ENCODE assay signal across 8 cellular contexts in genomic region chr5:160399402-160400353, GRCh38. TPM values are rescaled to one million over a fixed set of nuclear protein-coding genes. Genes with fewer than 3 reads are reported as not detected.
DNase-seq lines count a peak whose midpoint lies in the region; ATAC-seq and TF ChIP-seq lines count a peak whose summit lies in the region.

Gene FAM200C, minus strand, starts transcription at chr5:160400054. Its CDS starts 4,564 bp downstream, at chr5:160395490.

- no peaks in the 10 kb centered on the region for H3K9me3 Mint-ChIP-seq in GM23338
- H3K9me3 Mint-ChIP-seq in activated T-helper 1 cell treated with anti-CD3 and anti-CD28 coated beads, Interleukin-12 subunit alpha, Interleukin-12 subunit beta, Interleukin-2, Interleukin-4 antibody, amounts not matched to agents 30 ng/mL and 10 ng/mL and 1 ng/mL, durations not matched to agents 14 hours and 24 hours and 36 hours = no peaks in the 10 kb centered on the region
- no peaks in the 10 kb centered on the region for H3K9me3 Mint-ChIP-seq in naive thymus-derived CD4-positive, alpha-beta T cell
- no peaks in the 10 kb centered on the region for H3K9me3 Mint-ChIP-seq in stimulated activated memory B cell treated with anti-CD40 and anti-IgM and Interleukin-4, amounts not matched to agents 10 μg/mL and 1 μg/mL and 100 μg/mL, for 72 hours

- H3K9me2 ChIP-seq in GM23338 (ENCODE audit: insufficient read depth) = no peaks in the 10 kb centered on the region
- no peaks in the 10 kb centered on the region for H3K9me2 ChIP-seq in Karpas-422 (replicated peaks; ENCODE audit: insufficient read depth, low read length)

- H3K4me1 ChIP-seq in GM23338 (ENCODE audit: insufficient read depth) (peaks cover 8% of the 10 kb centered on the region), Karpas-422 (ENCODE audit: low read length) (peaks cover 14% of the 10 kb centered on the region), Peyer's patch (peaks cover 0 to 18% (median 4%) of the 10 kb centered on the region in 4 donors)
- H3K4me1 ChIP-seq in naive thymus-derived CD4-positive, alpha-beta T cell (ENCODE audit: control insufficient read depth in 2 of 2, insufficient read depth in 2 of 2, low read length in 2 of 2) = peaks cover 4 to 7% of the 10 kb centered on the region in 2 donors

- peak within 1 kb of the TSS; percentile 86 for H3K4me2 ChIP-seq in GM23338
- H3K4me2 ChIP-seq in Karpas-422 (ENCODE audit: low read depth, low read length, poor library complexity, severe bottlenecking) = peak within 1 kb of the TSS; percentile 90

- H4K20me1 ChIP-seq in GM23338 (replicated peaks; ENCODE audit: insufficient read depth) (no peaks in the 10 kb centered on the region), Karpas-422 (ENCODE audit: insufficient read depth, low read depth, low read length) (no peaks in the 10 kb centered on the region)

- CTCF ChIA-PET in naive thymus-derived CD4-positive, alpha-beta T cell (lab: Charles Lee) = interaction anchor here (0.7 kb wide), 1 partner anchor 19 kb away, joined by 3 read pairs; the partner anchor contains the start of gene SLU7

- TF ChIP-seq POLR2A in Peyer's patch (IDR thresholded peaks at IDR 0.05) = peak; percentile 83 to 84

- peak within 1 kb of the TSS; percentile 80 for H3K9ac ChIP-seq in Karpas-422 (ENCODE audit: low read length)

- intact Hi-C loops in activated T-helper 1 cell treated with anti-CD3 and anti-CD28 coated beads, Interleukin-12 subunit alpha, Interleukin-12 subunit beta, Interleukin-2, Interleukin-4 antibody, amounts not matched to agents 30 ng/mL and 10 ng/mL and 1 ng/mL, durations not matched to agents 14 hours and 24 hours and 36 hours (cut with micrococcal nuclease) = loop anchor here (1.0 to 2.0 kb wide), 2 partner anchors 20 to 281 kb away; partner anchors contain the start of genes PWWP2A and SLU7
- intact Hi-C loops in naive thymus-derived CD4-positive, alpha-beta T cell (cut with micrococcal nuclease) = loop anchor here (1.0 to 5.0 kb wide), 3 partner anchors 20 to 282 kb away; partner anchors contain the start of genes SLU7 (in 2 of the 2) and PWWP2A (in 1 of the 2)

- POLR2A ChIA-PET in naive thymus-derived CD4-positive, alpha-beta T cell (lab: Charles Lee) = interaction anchor here (0.6 to 1.0 kb wide), 3 partner anchors 16 to 424 kb away, joined by 3 to 8 read pairs (median 3); partner anchors contain the start of gene SLU7

- ATAC-seq in GM23338 = peak; percentile 97
- peak; percentile 78 for ATAC-seq in naive thymus-derived CD4-positive, alpha-beta T cell
- ATAC-seq in stimulated activated memory B cell treated with anti-CD40 and anti-IgM and Interleukin-4, amounts not matched to agents 10 μg/mL and 1 μg/mL and 100 μg/mL, for 72 hours = peak; percentile 83

- peak within 1 kb of the TSS; percentile 69 for H3K4me3 ChIP-seq in GM23338
- peak within 1 kb of the TSS; percentile 72 for H3K4me3 ChIP-seq in Karpas-422 (ENCODE audit: low read length)
- H3K4me3 ChIP-seq in Peyer's patch = peak within 1 kb of the TSS; percentile 59 to 90 (median 68)
- peak within 1 kb of the TSS; percentile 73 for H3K4me3 ChIP-seq in naive thymus-derived CD4-positive, alpha-beta T cell (ENCODE audit: low read length)

- DNase-seq in Daoy (ENCODE audit: low read depth) = peak; percentile 97
- DNase-seq in GM23338 (ENCODE audit: low spot score) = peak; percentile 96
- peak; percentile 90 for DNase-seq in Karpas-422
- DNase-seq in Peyer's patch = peak; percentile 68 to 92 (median 91)
- peak; percentile 74 for DNase-seq in activated T-helper 1 cell treated with anti-CD3 and anti-CD28 coated beads, Interleukin-12 subunit alpha, Interleukin-12 subunit beta, Interleukin-2, Interleukin-4 antibody, amounts not matched to agents 30 ng/mL and 10 ng/mL and 1 ng/mL, durations not matched to agents 14 hours and 24 hours and 36 hours (ENCODE audit: low spot score)
- DNase-seq in fibroblast of gingiva (ENCODE audit: low read depth) = peak; percentile 91
- peak; percentile 32 to 82 (median 40) for DNase-seq in naive thymus-derived CD4-positive, alpha-beta T cell

- H3K36me3 ChIP-seq in GM23338 (ENCODE audit: insufficient read depth) (peaks cover 5% of the 10 kb centered on the region), Karpas-422 (ENCODE audit: insufficient read depth, low read length) (peaks cover 16% of the 10 kb centered on the region; the same call in 1 of the 2 replicates), Peyer's patch (peaks cover 0 to 33% (median 0%) of the 10 kb centered on the region in 3 donors)
- peaks cover 4 to 27% (median 18%) of the 10 kb centered on the region in 3 experiments for H3K36me3 ChIP-seq in naive thymus-derived CD4-positive, alpha-beta T cell (ENCODE audit: control insufficient read depth in 2 of 3, insufficient read depth in 3 of 3, low read length in 3 of 3)

- peak within 1 kb of the TSS; percentile 95 for H3K27ac Mint-ChIP-seq in GM23338
- peak within 1 kb of the TSS; percentile 84 for H3K27ac Mint-ChIP-seq in activated T-helper 1 cell treated with anti-CD3 and anti-CD28 coated beads, Interleukin-12 subunit alpha, Interleukin-12 subunit beta, Interleukin-2, Interleukin-4 antibody, amounts not matched to agents 30 ng/mL and 10 ng/mL and 1 ng/mL, durations not matched to agents 14 hours and 24 hours and 36 hours
- peak within 1 kb of the TSS; percentile 65 to 88 (median 82) for H3K27ac Mint-ChIP-seq in naive thymus-derived CD4-positive, alpha-beta T cell
- H3K27ac Mint-ChIP-seq in stimulated activated memory B cell treated with anti-CD40 and anti-IgM and Interleukin-4, amounts not matched to agents 10 μg/mL and 1 μg/mL and 100 μg/mL, for 72 hours = peak within 1 kb of the TSS; percentile 91

- peaks cover 4% of the 10 kb centered on the region for H3K27me3 Mint-ChIP-seq in GM23338 (ENCODE audit: insufficient read depth, low read depth, poor library complexity)
- H3K27me3 Mint-ChIP-seq in activated T-helper 1 cell treated with anti-CD3 and anti-CD28 coated beads, Interleukin-12 subunit alpha, Interleukin-12 subunit beta, Interleukin-2, Interleukin-4 antibody, amounts not matched to agents 30 ng/mL and 10 ng/mL and 1 ng/mL, durations not matched to agents 14 hours and 24 hours and 36 hours (ENCODE audit: insufficient read depth) = no peaks in the 10 kb centered on the region
- H3K27me3 Mint-ChIP-seq in naive thymus-derived CD4-positive, alpha-beta T cell = no peaks in the 10 kb centered on the region
- no peaks in the 10 kb centered on the region for H3K27me3 Mint-ChIP-seq in stimulated activated memory B cell treated with anti-CD40 and anti-IgM and Interleukin-4, amounts not matched to agents 10 μg/mL and 1 μg/mL and 100 μg/mL, for 72 hours

- H3K79me2 ChIP-seq in GM23338 (replicated peaks; ENCODE audit: insufficient read depth) (peaks cover 18% of the 10 kb centered on the region), Karpas-422 (ENCODE audit: low read length) (no peaks in the 10 kb centered on the region)

- no peaks in the 10 kb centered on the region for H3K27me3 ChIP-seq in GM23338 (ENCODE audit: insufficient read depth)
- H3K27me3 ChIP-seq in Karpas-422 (ENCODE audit: low read length) = no peaks in the 10 kb centered on the region
- H3K27me3 ChIP-seq in Peyer's patch = no peaks in the 10 kb centered on the region
- no peaks in the 10 kb centered on the region for H3K27me3 ChIP-seq in naive thymus-derived CD4-positive, alpha-beta T cell (ENCODE audit: control insufficient read depth in 2 of 2, insufficient read depth in 2 of 2, low read length in 2 of 2)

- peaks cover 11% of the 10 kb centered on the region; the same call in 2 of the 3 replicates for H3K4me1 Mint-ChIP-seq in GM23338
- peaks cover 18% of the 10 kb centered on the region for H3K4me1 Mint-ChIP-seq in activated T-helper 1 cell treated with anti-CD3 and anti-CD28 coated beads, Interleukin-12 subunit alpha, Interleukin-12 subunit beta, Interleukin-2, Interleukin-4 antibody, amounts not matched to agents 30 ng/mL and 10 ng/mL and 1 ng/mL, durations not matched to agents 14 hours and 24 hours and 36 hours (ENCODE audit: low read depth)
- H3K4me1 Mint-ChIP-seq in naive thymus-derived CD4-positive, alpha-beta T cell = peaks cover 8 to 23% (median 20%) of the 10 kb centered on the region in 7 donors
- H3K4me1 Mint-ChIP-seq in stimulated activated memory B cell treated with anti-CD40 and anti-IgM and Interleukin-4, amounts not matched to agents 10 μg/mL and 1 μg/mL and 100 μg/mL, for 72 hours = peaks cover 15% of the 10 kb centered on the region

- peak within 1 kb of the TSS; percentile 84 for H3K4me3 Mint-ChIP-seq in GM23338
- H3K4me3 Mint-ChIP-seq in activated T-helper 1 cell treated with anti-CD3 and anti-CD28 coated beads, Interleukin-12 subunit alpha, Interleukin-12 subunit beta, Interleukin-2, Interleukin-4 antibody, amounts not matched to agents 30 ng/mL and 10 ng/mL and 1 ng/mL, durations not matched to agents 14 hours and 24 hours and 36 hours = peak within 1 kb of the TSS; percentile 87
- H3K4me3 Mint-ChIP-seq in naive thymus-derived CD4-positive, alpha-beta T cell = peak within 1 kb of the TSS; percentile 86 to 94 (median 92)
- H3K4me3 Mint-ChIP-seq in stimulated activated memory B cell treated with anti-CD40 and anti-IgM and Interleukin-4, amounts not matched to agents 10 μg/mL and 1 μg/mL and 100 μg/mL, for 72 hours = peak within 1 kb of the TSS; percentile 80

- no peak for TF ChIP-seq CTCF in GM23338 (conservative IDR thresholded peaks at IDR 0.05; ENCODE audit: low read depth in 2 of 2)
- TF ChIP-seq CTCF in Peyer's patch (IDR thresholded peaks at IDR 0.05) = no peak

- H3K36me3 Mint-ChIP-seq in GM23338 (ENCODE audit: low read depth) = peaks cover 20% of the 10 kb centered on the region; the same call in 2 of the 3 replicates
- H3K36me3 Mint-ChIP-seq in activated T-helper 1 cell treated with anti-CD3 and anti-CD28 coated beads, Interleukin-12 subunit alpha, Interleukin-12 subunit beta, Interleukin-2, Interleukin-4 antibody, amounts not matched to agents 30 ng/mL and 10 ng/mL and 1 ng/mL, durations not matched to agents 14 hours and 24 hours and 36 hours (ENCODE audit: low read depth) = peaks cover 18% of the 10 kb centered on the region
- H3K36me3 Mint-ChIP-seq in naive thymus-derived CD4-positive, alpha-beta T cell = peaks cover 4 to 18% (median 15%) of the 10 kb centered on the region in 5 donors
- H3K36me3 Mint-ChIP-seq in stimulated activated memory B cell treated with anti-CD40 and anti-IgM and Interleukin-4, amounts not matched to agents 10 μg/mL and 1 μg/mL and 100 μg/mL, for 72 hours = peaks cover 26% of the 10 kb centered on the region

- H3K27ac ChIP-seq in GM23338 (ENCODE audit: low read depth) = peak within 1 kb of the TSS; percentile 86
- no peak within 1 kb of the TSS for H3K27ac ChIP-seq in Karpas-422 (ENCODE audit: low read length)
- peak within 1 kb of the TSS; percentile 68 to 92 (median 82) for H3K27ac ChIP-seq in Peyer's patch
- peak within 1 kb of the TSS; percentile 67 for H3K27ac ChIP-seq in naive thymus-derived CD4-positive, alpha-beta T cell (ENCODE audit: low read depth, low read length)

- H3F3A ChIP-seq in GM23338 (replicated peaks; ENCODE audit: low read depth) = no peaks in the 10 kb centered on the region

- H2AFZ ChIP-seq in GM23338 = peak within 1 kb of the TSS; percentile 61; the same call in 1 of the 2 replicates
- peak within 1 kb of the TSS; percentile 87 for H2AFZ ChIP-seq in Karpas-422 (ENCODE audit: low read length)

- H3K9me3 ChIP-seq in Karpas-422 (ENCODE audit: low read length) = no peaks in the 10 kb centered on the region
- no peaks in the 10 kb centered on the region for H3K9me3 ChIP-seq in Peyer's patch
- no peaks in the 10 kb centered on the region for H3K9me3 ChIP-seq in naive thymus-derived CD4-positive, alpha-beta T cell (ENCODE audit: control insufficient read depth in 2 of 3, low read length in 3 of 3)

RNA-seq across cellular contexts. Expression of gene FAM200C, which starts in this region (rescaled TPM):
- total RNA-seq in Daoy (2014; rRNA removed; shearing (Covaris generic)) = 8.5 and 10.3 TPM in 2 replicates
- 6.9 and 7.4 TPM in 2 replicates for total RNA-seq in GM23338 (2014; rRNA removed; shearing (Covaris generic))
- polyA plus RNA-seq in GM23338 (2016; fragmentation: Nextera tagmentation; extraction: Ambion mirVana) = 3.3 and 4.6 TPM in 2 replicates
- 0.76 and 2.0 TPM in 2 replicates for total RNA-seq in Karpas-422 (2014; rRNA removed; shearing (Covaris generic); ENCODE audit: low replicate concordance)
- total RNA-seq in Peyer's patch = 1 to 10 TPM in 2 of 4 donors, under 1 TPM in 1, not detected in 1; 0.66 to 2.3 (median 1.1) TPM
- 0.65 and 0.98 TPM in 2 replicates for total RNA-seq in activated T-helper 1 cell treated with anti-CD3 and anti-CD28 coated beads, Interleukin-12 subunit alpha, Interleukin-12 subunit beta, Interleukin-2, Interleukin-4 antibody, amounts not matched to agents 30 ng/mL and 10 ng/mL and 1 ng/mL, durations not matched to agents 14 hours and 24 hours and 36 hours
- under 1 TPM in 4 of 5 experiments, not detected in 1; 0.22 to 0.94 (median 0.78) TPM for total RNA-seq in naive thymus-derived CD4-positive, alpha-beta T cell
- under 1 TPM; 0.25 to 0.46 TPM for polyA plus RNA-seq in naive thymus-derived CD4-positive, alpha-beta T cell

Comparison
In these comparisons a context has a peak if more than half of its experiments do, and no peak if none do; other contexts are left out.
1. Peak in DNase-seq in activated T-helper 1 cell treated with anti-CD3 and anti-CD28 coated beads, Interleukin-12 subunit alpha, Interleukin-12 subunit beta, Interleukin-2, Interleukin-4 antibody, amounts not matched to agents 30 ng/mL and 10 ng/mL and 1 ng/mL, durations not matched to agents 14 hours and 24 hours and 36 hours; RNA of the gene not detected or under 1 TPM.
2. Peak in DNase-seq, ATAC-seq, H3K4me3 ChIP-seq and H3K27ac ChIP-seq in naive thymus-derived CD4-positive, alpha-beta T cell; RNA of the gene not detected or under 1 TPM.
3. DNase-seq: peak in every context shown above with its lines; median percentile 97 in Daoy; 96 in GM23338; 91 in Peyer's patch; 91 in fibroblast of gingiva; 90 in Karpas-422; 74 in activated T-helper 1 cell treated with anti-CD3 and anti-CD28 coated beads, Interleukin-12 subunit alpha, Interleukin-12 subunit beta, Interleukin-2, Interleukin-4 antibody, amounts not matched to agents 30 ng/mL and 10 ng/mL and 1 ng/mL, durations not matched to agents 14 hours and 24 hours and 36 hours; 40 in naive thymus-derived CD4-positive, alpha-beta T cell.